Comparison of ENCODE assay signal across 10 cellular contexts in the genomic region with DNA sequence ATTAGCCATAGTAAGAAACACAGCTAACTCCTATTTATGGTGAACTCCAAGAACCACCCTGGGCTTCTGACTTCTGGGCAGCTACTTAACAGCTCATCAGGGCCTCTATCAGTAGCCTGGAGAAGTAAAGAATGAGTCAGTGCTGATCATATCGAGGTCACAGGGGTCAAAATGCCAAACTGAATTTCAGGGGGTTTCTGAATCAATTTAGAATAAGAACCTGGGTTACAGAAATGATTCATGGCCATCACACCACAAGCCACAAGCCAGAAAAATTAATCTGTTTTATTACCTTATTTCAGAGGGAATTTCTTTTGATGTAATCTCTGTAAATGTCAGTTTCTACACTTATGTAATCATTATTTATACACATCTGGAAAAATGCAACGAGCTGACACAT.
DNase-seq lines count a peak whose midpoint lies in the region; ATAC-seq, FAIRE-seq and TF ChIP-seq lines count a peak whose summit lies in the region.
"Had no signal": no experiment of that assay in that cellular context is flagged by ENCODE, and none has a peak within 500 bp of the region (broad histone marks: within the 10 kb centered on the region; RNA-seq: fewer than 3 reads in every experiment).

No MANE protein-coding gene starts in this region.

- H3K36me3 ChIP-seq in tibial nerve (no peaks in the 10 kb centered on the region), pancreas (no peaks in the 10 kb centered on the region)
- H3K36me3 ChIP-seq: neutrophil had no signal

- H3K4me3 Mint-ChIP-seq in effector memory CD8-positive, alpha-beta T cell, result no peak overlapping the region
- H3K4me3 Mint-ChIP-seq in osteocyte (ENCODE audit: unreplicated experiment), result no peak overlapping the region

- intact Hi-C loops in pancreas (cut with DNase I), result no loop called here

- no peak for FAIRE-seq in pancreas (lab: Jason Lieb, UNC)
- FAIRE-seq: H1 had no signal

- 37 to 74% methylated on average over 2 of the region's 2 CpGs for WGBS in tibial nerve, 2 donors
- 33 to 63% methylated on average over 2 of the region's 2 CpGs for WGBS in pancreas, 2 donors

- H3K27me3 ChIP-seq in tibial nerve, result no peaks in the 10 kb centered on the region
- H3K27me3 ChIP-seq in pancreas, result peaks cover 0 to 7% (median 0%) of the 10 kb centered on the region in 4 donors
- H3K27me3 ChIP-seq: neutrophil had no signal

- ATAC-seq in GM18508 (IDR thresholded peaks at IDR 0.05; ENCODE audit: insufficient read depth, unreplicated experiment), result peak; percentile 44
- ATAC-seq in GM21529 (IDR thresholded peaks at IDR 0.05; ENCODE audit: unreplicated experiment), result peak; percentile 56
- ATAC-seq in HG03575 (IDR thresholded peaks at IDR 0.05; ENCODE audit: extremely low read depth, insufficient number of reproducible peaks, low FRiP score, unreplicated experiment), result peak; percentile 26
- peak; percentile 24 for ATAC-seq in effector memory CD8-positive, alpha-beta T cell (replicated peaks)
- ATAC-seq in pancreas, result no peak

- H3K27ac Mint-ChIP-seq in effector memory CD8-positive, alpha-beta T cell, result no peak overlapping the region
- H3K27ac Mint-ChIP-seq in osteocyte (ENCODE audit: unreplicated experiment), result no peak overlapping the region

- TF ChIP-seq POLR2A in tibial nerve (IDR thresholded peaks at IDR 0.05), result no peak

- H3K27me3 Mint-ChIP-seq in effector memory CD8-positive, alpha-beta T cell, result no peaks in the 10 kb centered on the region
- no peaks in the 10 kb centered on the region for H3K27me3 Mint-ChIP-seq in osteocyte (ENCODE audit: unreplicated experiment)

- H3K9me3 Mint-ChIP-seq in effector memory CD8-positive, alpha-beta T cell, result no peaks in the 10 kb centered on the region
- no peaks in the 10 kb centered on the region for H3K9me3 Mint-ChIP-seq in osteocyte (ENCODE audit: unreplicated experiment)

- no peaks in the 10 kb centered on the region for H3K9me3 ChIP-seq in tibial nerve
- H3K9me3 ChIP-seq in pancreas, result no peaks in the 10 kb centered on the region
- H3K9me3 ChIP-seq: neutrophil had no signal

- no peaks in the 10 kb centered on the region for H3K36me3 Mint-ChIP-seq in effector memory CD8-positive, alpha-beta T cell (ENCODE audit: insufficient read depth)
- no peaks in the 10 kb centered on the region for H3K36me3 Mint-ChIP-seq in osteocyte (ENCODE audit: unreplicated experiment)

- H3K27ac ChIP-seq in tibial nerve, result no peak overlapping the region
- H3K27ac ChIP-seq in pancreas, result no peak overlapping the region
- H3K27ac ChIP-seq: neutrophil had no signal

- DNase-seq in effector memory CD8-positive, alpha-beta T cell, result no peak
- DNase-seq in osteocyte (ENCODE audit: extremely low spot score, unreplicated experiment) (no peak), tibial nerve (ENCODE audit: low spot score in 2 of 2) (no peak), DMS79 (lab: John Stamatoyannopoulos, UW) (no peak), pancreas (no peak)

- no peak for TF ChIP-seq EP300 in tibial nerve (IDR thresholded peaks at IDR 0.05)

- H3K4me3 ChIP-seq in tibial nerve (no peak overlapping the region), pancreas (no peak overlapping the region)

- no peak for TF ChIP-seq CTCF in osteocyte (IDR thresholded peaks at IDR 0.05)
- TF ChIP-seq CTCF in tibial nerve (IDR thresholded peaks at IDR 0.05), result no peak
- TF ChIP-seq CTCF in pancreas (IDR thresholded peaks at IDR 0.05), result no peak

- H3K4me1 ChIP-seq in tibial nerve (no peaks in the 10 kb centered on the region), pancreas (no peaks in the 10 kb centered on the region)

- H3K4me1 Mint-ChIP-seq in effector memory CD8-positive, alpha-beta T cell (ENCODE audit: low read depth in 2 of 2), result peaks cover 6 to 25% of the 10 kb centered on the region in 2 donors
- peaks cover 2% of the 10 kb centered on the region for H3K4me1 Mint-ChIP-seq in osteocyte (ENCODE audit: unreplicated experiment)

Comparison
In these comparisons a context has a peak if more than half of its experiments do, and no peak if none do; other contexts are left out.
1. ATAC-seq: peak in GM18508 (single experiment), GM21529 (single experiment), HG03575 (single experiment) and effector memory CD8-positive, alpha-beta T cell (single experiment); none in pancreas (0 of 4).